ENCODE assay signal across 1 cellular context in the genomic region with DNA sequence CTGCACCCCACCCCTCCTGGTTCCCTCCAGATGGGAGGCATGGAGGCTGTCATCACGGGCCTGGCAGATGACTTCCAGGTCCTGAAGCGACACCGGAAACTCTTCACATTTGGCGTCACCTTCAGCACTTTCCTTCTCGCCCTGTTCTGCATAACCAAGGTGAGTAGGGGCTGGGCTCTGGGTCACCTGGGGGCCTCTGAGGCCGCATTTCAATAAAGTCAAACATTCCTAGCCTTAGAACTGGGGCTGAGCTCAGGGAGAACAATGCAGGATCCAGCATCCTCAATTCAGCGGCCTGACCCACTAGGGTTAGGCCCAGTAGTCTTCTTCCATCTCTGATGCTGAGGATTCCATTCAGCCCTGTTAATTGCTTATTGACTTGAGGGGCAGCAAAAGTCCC.
TF ChIP-seq lines count a peak whose summit lies in the region.

No MANE protein-coding gene starts in this region.

TF ChIP-seq in GM23338, 12 proteins besides CTCF, POLR2A, EP300 and RAD21 (continued from another document):
- TF ChIP-seq, protein P1, sequence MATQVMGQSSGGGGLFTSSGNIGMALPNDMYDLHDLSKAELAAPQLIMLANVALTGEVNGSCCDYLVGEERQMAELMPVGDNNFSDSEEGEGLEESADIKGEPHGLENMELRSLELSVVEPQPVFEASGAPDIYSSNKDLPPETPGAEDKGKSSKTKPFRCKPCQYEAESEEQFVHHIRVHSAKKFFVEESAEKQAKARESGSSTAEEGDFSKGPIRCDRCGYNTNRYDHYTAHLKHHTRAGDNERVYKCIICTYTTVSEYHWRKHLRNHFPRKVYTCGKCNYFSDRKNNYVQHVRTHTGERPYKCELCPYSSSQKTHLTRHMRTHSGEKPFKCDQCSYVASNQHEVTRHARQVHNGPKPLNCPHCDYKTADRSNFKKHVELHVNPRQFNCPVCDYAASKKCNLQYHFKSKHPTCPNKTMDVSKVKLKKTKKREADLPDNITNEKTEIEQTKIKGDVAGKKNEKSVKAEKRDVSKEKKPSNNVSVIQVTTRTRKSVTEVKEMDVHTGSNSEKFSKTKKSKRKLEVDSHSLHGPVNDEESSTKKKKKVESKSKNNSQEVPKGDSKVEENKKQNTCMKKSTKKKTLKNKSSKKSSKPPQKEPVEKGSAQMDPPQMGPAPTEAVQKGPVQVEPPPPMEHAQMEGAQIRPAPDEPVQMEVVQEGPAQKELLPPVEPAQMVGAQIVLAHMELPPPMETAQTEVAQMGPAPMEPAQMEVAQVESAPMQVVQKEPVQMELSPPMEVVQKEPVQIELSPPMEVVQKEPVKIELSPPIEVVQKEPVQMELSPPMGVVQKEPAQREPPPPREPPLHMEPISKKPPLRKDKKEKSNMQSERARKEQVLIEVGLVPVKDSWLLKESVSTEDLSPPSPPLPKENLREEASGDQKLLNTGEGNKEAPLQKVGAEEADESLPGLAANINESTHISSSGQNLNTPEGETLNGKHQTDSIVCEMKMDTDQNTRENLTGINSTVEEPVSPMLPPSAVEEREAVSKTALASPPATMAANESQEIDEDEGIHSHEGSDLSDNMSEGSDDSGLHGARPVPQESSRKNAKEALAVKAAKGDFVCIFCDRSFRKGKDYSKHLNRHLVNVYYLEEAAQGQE (IDR thresholded peaks at IDR 0.05; ENCODE audit: unreplicated experiment): no peak
- no peak for TF ChIP-seq NANOG (IDR thresholded peaks at IDR 0.05; ENCODE audit: borderline replicate concordance)
